Comparison of ENCODE assay signal across 9 cellular contexts in the genomic region with DNA sequence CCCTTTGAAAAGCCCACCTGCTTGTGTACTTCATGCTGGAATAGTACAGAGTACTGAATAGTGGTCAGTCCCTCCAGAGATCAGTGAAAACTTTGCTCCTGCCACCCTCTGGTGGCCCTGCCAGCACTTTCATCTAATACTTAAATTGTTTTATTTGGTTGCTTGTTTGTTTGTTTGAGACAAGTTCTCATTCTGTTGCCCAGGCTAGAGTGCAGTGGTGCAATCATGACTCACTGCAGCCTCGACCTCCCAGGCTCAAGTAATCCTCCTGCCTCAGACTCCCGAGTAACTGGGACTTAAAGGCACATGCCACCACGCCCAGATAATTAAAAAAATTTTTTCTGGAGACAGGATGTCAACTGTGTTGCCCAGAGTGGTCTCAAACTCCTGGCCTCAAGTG. TPM values are rescaled to one million over a fixed set of nuclear protein-coding genes. Genes with fewer than 3 reads are reported as not detected.
DNase-seq lines count a peak whose midpoint lies in the region; TF ChIP-seq lines count a peak whose summit lies in the region.
"Had no signal": no experiment of that assay in that cellular context is flagged by ENCODE, and none has a peak within 500 bp of the region (broad histone marks: within the 10 kb centered on the region; RNA-seq: fewer than 3 reads in every experiment).

No MANE protein-coding gene starts in this region.

- no peak overlapping the region for H3K4me3 ChIP-seq in fibroblast of villous mesenchyme (ENCODE audit: low read depth, low read length)

- H3K27ac ChIP-seq in substantia nigra (ENCODE audit: low read depth, low read length, poor library complexity, severe bottlenecking) (no peak overlapping the region), caudate nucleus (ENCODE audit: low read depth, low read length) (no peak overlapping the region)

- DNase-seq in AG08395 (ENCODE audit: low spot score) (peak; percentile 35), HCEC 1CT (peak; percentile 64), T1000 (lab: John Stamatoyannopoulos, UW) (peak; percentile 9), fibroblast of villous mesenchyme (ENCODE audit: low read depth) (peak; percentile 34), substantia nigra (lab: John Stamatoyannopoulos, UW) (no peak), caudate nucleus (lab: John Stamatoyannopoulos, UW) (no peak), NCI-H1417 treated with DMSO at 0.1 percent for 48 hours (lab: John Stamatoyannopoulos, UW) (no peak), NCI-H345 (lab: John Stamatoyannopoulos, UW) (no peak)
- DNase-seq: KBM-7 had no signal

- TF ChIP-seq CTCF in fibroblast of villous mesenchyme (IDR thresholded peaks at IDR 0.05; ENCODE audit: insufficient read depth, low read depth, low read length): peak; percentile 34

RNA-seq across cellular contexts. Expression of a gene that starts 9.1 kb away (rescaled TPM):
- 7.4 and 17.7 TPM in 2 replicates for total RNA-seq in fibroblast of villous mesenchyme

RNA-seq across cellular contexts. Expression of a gene that starts 26.9 kb away (rescaled TPM):
- 9.7 and 12.5 TPM in 2 replicates for total RNA-seq in fibroblast of villous mesenchyme

Comparison
In these comparisons a context has a peak if more than half of its experiments do, and no peak if none do; other contexts are left out.
1. DNase-seq: peak in AG08395 (single experiment), HCEC 1CT (single experiment), T1000 (single experiment) and fibroblast of villous mesenchyme (single experiment); none in substantia nigra (0 of 49), caudate nucleus (0 of 61), NCI-H1417 treated with DMSO at 0.1 percent for 48 hours (single experiment) and NCI-H345 (single experiment).